8 cellular contexts compared by ENCODE assay signal in the genomic region with DNA sequence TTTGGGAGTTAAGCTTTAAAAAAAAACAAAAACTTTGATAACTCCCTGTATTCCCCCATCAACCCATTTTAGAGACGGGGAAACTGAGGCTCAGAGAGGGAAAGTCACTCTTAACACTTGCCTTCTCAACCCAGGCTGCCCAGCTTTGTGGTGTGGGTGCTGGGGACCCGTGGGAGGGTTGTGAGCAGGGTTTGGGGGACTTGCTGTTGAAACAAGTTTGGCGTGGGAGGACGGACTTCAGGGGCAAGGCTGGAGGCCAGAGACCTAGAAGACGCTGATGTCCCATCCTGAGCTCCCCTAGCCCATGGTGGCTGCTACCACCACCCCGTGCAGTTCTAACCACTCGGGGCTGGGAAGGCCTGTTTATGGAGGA. TPM values are rescaled to one million over a fixed set of nuclear protein-coding genes. Genes with fewer than 3 reads are reported as not detected.
A peak's percentile ranks its signal among the peaks of the same experiment; 100 is the strongest.
DNase-seq lines count a peak whose midpoint lies in the region; TF ChIP-seq lines count a peak whose summit lies in the region.

No MANE protein-coding gene starts in this region.

- peak overlapping the region; percentile 30 for H3K4me3 ChIP-seq in GM06990 (replicated peaks; ENCODE audit: low read depth, low read length)
- H3K4me3 ChIP-seq in SK-N-MC = peak overlapping the region; percentile 99
- H3K4me3 ChIP-seq in esophagus muscularis mucosa = peak overlapping the region; percentile 70 to 100 (median 95)
- peak overlapping the region; percentile 97 for H3K4me3 ChIP-seq in skeletal muscle cell (ENCODE audit: low read depth, low read length)

- TF ChIP-seq CTCF in GM06990 (IDR thresholded peaks at IDR 0.05; ENCODE audit: insufficient read depth, low read length, poor library complexity, severe bottlenecking) (no peak), esophagus muscularis mucosa (IDR thresholded peaks at IDR 0.05) (no peak)

- no peak for TF ChIP-seq EP300 in esophagus muscularis mucosa (IDR thresholded peaks at IDR 0.05)

- no peak for TF ChIP-seq POLR2A in esophagus muscularis mucosa (IDR thresholded peaks at IDR 0.05; ENCODE audit: low read depth)

- no peaks in the 10 kb centered on the region for H3K27me3 ChIP-seq in GM06990 (replicated peaks; ENCODE audit: control insufficient read depth, insufficient read depth, low read length)
- H3K27me3 ChIP-seq in esophagus muscularis mucosa = no peaks in the 10 kb centered on the region

- no peaks in the 10 kb centered on the region for H3K9me3 ChIP-seq in SK-N-MC (ENCODE audit: low read depth, low read length)
- H3K9me3 ChIP-seq in esophagus muscularis mucosa = no peaks in the 10 kb centered on the region

- H3K9ac ChIP-seq in SK-N-MC (ENCODE audit: insufficient read length) = no peak overlapping the region

- 69% methylated on average over 7 of the region's 7 CpGs for WGBS in esophagus muscularis mucosa

- peaks cover 10% of the 10 kb centered on the region for H3K36me3 ChIP-seq in GM06990 (ENCODE audit: control insufficient read depth, insufficient read depth, low read length)
- peaks cover 3% of the 10 kb centered on the region; the same call in 1 of the 2 replicates for H3K36me3 ChIP-seq in SK-N-MC (ENCODE audit: insufficient read depth, low read length)
- H3K36me3 ChIP-seq in esophagus muscularis mucosa = peaks cover 24 to 40% (median 37%) of the 10 kb centered on the region in 4 donors

- H3K27ac ChIP-seq in SK-N-MC (no peak overlapping the region), esophagus muscularis mucosa (replicated peaks in 1 of 4) (peak overlapping the region; percentile 88 to 95 (median 90))

- intact Hi-C loops in esophagus muscularis mucosa (cut with DNase I) = no loop called here

- H3K4me1 ChIP-seq in esophagus muscularis mucosa = peaks cover 16 to 34% (median 31%) of the 10 kb centered on the region in 4 donors

- DNase-seq in GM06990 (ENCODE audit: extremely low read depth, insufficient read length) (no peak), SK-N-MC (ENCODE audit: low read depth, low spot score) (no peak), esophagus muscularis mucosa (ENCODE audit: extremely low spot score) (no peak), skeletal muscle cell (ENCODE audit: low read depth) (no peak), NCI-H524 treated with DMSO at 0.1 percent for 48 hours (lab: John Stamatoyannopoulos, UW) (no peak), AG08396 (ENCODE audit: low spot score) (no peak), GDM1 (lab: John Stamatoyannopoulos, UW) (no peak), SIG-M5 (lab: John Stamatoyannopoulos, UW) (no peak)

RNA-seq across cellular contexts. Expression of a gene that starts 0.7 kb away (rescaled TPM):
- total RNA-seq in esophagus muscularis mucosa = 10 to 100 TPM; 28.7 to 45.0 (median 34.2) TPM

RNA-seq across cellular contexts. Expression of a gene that starts 20.7 kb away (rescaled TPM):
- 10 to 100 TPM in 1 of 4 donors, 1 to 10 TPM in 3; 4.8 to 17.2 (median 7.7) TPM for total RNA-seq in esophagus muscularis mucosa

RNA-seq across cellular contexts. Expression of a gene that starts 42.1 kb away (rescaled TPM):
- total RNA-seq in esophagus muscularis mucosa = 10 to 100 TPM in 1 of 4 donors, 1 to 10 TPM in 3; 4.1 to 17.5 (median 4.9) TPM

RNA-seq across cellular contexts. Expression of a gene that starts 54.6 kb away (rescaled TPM):
- 100 to 1,000 TPM; 136 to 202 (median 161) TPM for total RNA-seq in esophagus muscularis mucosa

Comparison
In these comparisons a context has a peak if more than half of its experiments do, and no peak if none do; other contexts are left out.
1. H3K4me3 ChIP-seq: peak in every context shown above with its lines; median percentile 99 in SK-N-MC; 97 in skeletal muscle cell; 95 in esophagus muscularis mucosa; 30 in GM06990.